In genomic region chr7:16845746-16846145, GRCh38 we compare ENCODE assay signal across 20 cellular contexts. TPM values are rescaled to one million over a fixed set of nuclear protein-coding genes. Genes with fewer than 3 reads are reported as not detected.
DNase-seq lines count a peak whose midpoint lies in the region; ATAC-seq, FAIRE-seq and TF ChIP-seq lines count a peak whose summit lies in the region.
"Had no signal": no experiment of that assay in that cellular context is flagged by ENCODE, and none has a peak within 500 bp of the region (broad histone marks: within the 10 kb centered on the region; RNA-seq: fewer than 3 reads in every experiment).

No MANE protein-coding gene starts in this region.

- H3K36me3 ChIP-seq in Caco-2 (ENCODE audit: control insufficient read depth, insufficient read depth, low read length): no peaks in the 10 kb centered on the region
- 0 out of 2 replicates have a peak, but pooled peaks cover 5% of the 10 kb centered on the region for H3K36me3 ChIP-seq in PC-9 (ENCODE audit: low read depth)
- no peaks in the 10 kb centered on the region for H3K36me3 ChIP-seq in kidney (ENCODE audit: control insufficient read depth in 1 of 2, insufficient read depth in 2 of 2, low read length in 2 of 2)

- H2AFZ ChIP-seq in PC-9: peak overlapping the region; percentile 36

- H4K20me1 ChIP-seq in PC-9 (ENCODE audit: insufficient read depth): no peaks in the 10 kb centered on the region

- H3K36me3 Mint-ChIP-seq in Caco-2 (ENCODE audit: insufficient read depth, unreplicated experiment): peaks cover 5% of the 10 kb centered on the region
- no peaks in the 10 kb centered on the region for H3K36me3 Mint-ChIP-seq in nephron progenitor cell (ENCODE audit: low read depth)

- H3K9me3 ChIP-seq in Caco-2 (no peaks in the 10 kb centered on the region), PC-9 (ENCODE audit: insufficient read depth, low read depth) (peaks cover 20% of the 10 kb centered on the region; the same call in 1 of the 2 replicates), kidney (ENCODE audit: control insufficient read depth in 1 of 2, low read length in 2 of 2) (no peaks in the 10 kb centered on the region)

- POLR2A ChIA-PET in Caco-2 (lab: Charles Lee): no interaction called here
- POLR2A ChIA-PET in PC-9 (lab: Charles Lee; ENCODE audit: unreplicated experiment): no interaction called here

- H3K4me1 Mint-ChIP-seq in Caco-2 (ENCODE audit: low read depth, unreplicated experiment) (peaks cover 34% of the 10 kb centered on the region), nephron progenitor cell (peaks cover 27% of the 10 kb centered on the region)

- BruUV-seq in Caco-2 (replicated peaks; lab: Mats Ljungman, UMichigan): no TSS peak
- no TSS peak for BruUV-seq in PC-9 (replicated peaks; lab: Mats Ljungman, UMichigan)

- H3K4me1 ChIP-seq in Caco-2 (peaks cover 48% of the 10 kb centered on the region), PC-9 (replicated peaks; ENCODE audit: insufficient read depth) (peaks cover 53% of the 10 kb centered on the region), kidney (ENCODE audit: control insufficient read depth in 1 of 2, insufficient read depth in 1 of 2, low read depth in 1 of 2, low read length in 2 of 2) (no peaks in the 10 kb centered on the region)

- no peak overlapping the region for H3K9ac ChIP-seq in kidney (ENCODE audit: low read length in 2 of 2)

- FAIRE-seq in colon (lab: Jason Lieb, UNC): peak; percentile 66
- peak; percentile 62 for FAIRE-seq in kidney (lab: Jason Lieb, UNC)
- FAIRE-seq: GM12878 had no signal

- peaks cover 36% of the 10 kb centered on the region for H3F3A ChIP-seq in PC-9 (ENCODE audit: insufficient read depth, low read depth)

- CTCF ChIA-PET in Caco-2 (lab: Charles Lee): interaction anchor here (2.5 kb wide), 1 partner anchor 45 kb away, joined by 8 read pairs; no protein-coding TSS in a partner anchor
- CTCF ChIA-PET in PC-9 (lab: Charles Lee): no interaction called here

- no peak for ATAC-seq in HG02870 (IDR thresholded peaks at IDR 0.05; ENCODE audit: unreplicated experiment)
- ATAC-seq: GM12878, HCT116 had no signal

- TF ChIP-seq CTCF in Caco-2 (IDR thresholded peaks at IDR 0.05; ENCODE audit: insufficient read depth in 1 of 2, low read depth in 1 of 2, low read length in 1 of 2, severe bottlenecking in 1 of 2, unreplicated experiment in 1 of 2) (no peak), PC-9 (conservative IDR thresholded peaks at IDR 0.05) (no peak), kidney (IDR thresholded peaks at IDR 0.05; ENCODE audit: borderline replicate concordance, extremely low read depth, insufficient read depth) (no peak), nephron progenitor cell (IDR thresholded peaks at IDR 0.05) (no peak)

- H3K79me2 ChIP-seq in PC-9 (ENCODE audit: low read depth): no peaks in the 10 kb centered on the region

- H3K9me2 ChIP-seq in PC-9 (ENCODE audit: insufficient read depth): no peaks in the 10 kb centered on the region

- no peaks in the 10 kb centered on the region for H3K27me3 Mint-ChIP-seq in Caco-2 (ENCODE audit: insufficient read depth, unreplicated experiment)
- peaks cover 3% of the 10 kb centered on the region for H3K27me3 Mint-ChIP-seq in nephron progenitor cell (ENCODE audit: low read depth, poor library complexity)

- H3K27ac ChIP-seq in PC-9 (peak overlapping the region; percentile 87), kidney (ENCODE audit: low read depth in 2 of 2, low read length in 2 of 2) (no peak overlapping the region)
- H3K27ac ChIP-seq: C4-2B, HL-60 had no signal

- H3K27ac Mint-ChIP-seq in Caco-2 (ENCODE audit: unreplicated experiment) (peak overlapping the region; percentile 86), nephron progenitor cell (no peak overlapping the region)
- H3K27ac Mint-ChIP-seq: CD4-positive, alpha-beta T cell had no signal

- H3K4me3 ChIP-seq in Caco-2 (ENCODE audit: low read depth, low read length): no peak overlapping the region
- H3K4me3 ChIP-seq in PC-9: peak overlapping the region; percentile 39
- H3K4me3 ChIP-seq in kidney (ENCODE audit: low read length in 2 of 2): no peak overlapping the region
- H3K4me3 ChIP-seq: GM12878 had no signal

- peak overlapping the region; percentile 64 for H3K4me3 Mint-ChIP-seq in Caco-2 (ENCODE audit: unreplicated experiment)
- no peak overlapping the region for H3K4me3 Mint-ChIP-seq in nephron progenitor cell
- H3K4me3 Mint-ChIP-seq: CD4-positive, alpha-beta T cell had no signal

- intact Hi-C loops in Caco-2 (cut with micrococcal nuclease; ENCODE audit: unreplicated experiment): loop anchor here (2.0 to 5.0 kb wide), 3 partner anchors 37 to 91 kb away; partner anchors contain the start of gene AGR3
- intact Hi-C loops in PC-9 (cut with micrococcal nuclease; ENCODE audit: unreplicated experiment): loop anchor here (2.0 to 5.0 kb wide), 2 partner anchors 93 to 137 kb away; partner anchors contain the start of gene TSPAN13
- intact Hi-C loops in kidney (cut with DNase I): no loop called here

- peak overlapping the region; percentile 68 for H3K4me2 ChIP-seq in PC-9

- no peak for DNase-seq in Caco-2
- DNase-seq in PC-9: no peak
- DNase-seq in kidney: no peak
- no peak for DNase-seq in NCI-H2081 (lab: John Stamatoyannopoulos, UW)
- no peak for DNase-seq in AML-193 (lab: John Stamatoyannopoulos, UW)
- no peak for DNase-seq in nephron progenitor cell
- DNase-seq: ACHN; CD4-positive, alpha-beta T cell; DMS79 treated with DMSO at 0.1 percent for 48 hours; GOT3; H7 had no signal

- H3K27me3 ChIP-seq in Caco-2 (replicated peaks; ENCODE audit: control insufficient read depth, insufficient read depth, low read length) (no peaks in the 10 kb centered on the region), PC-9 (ENCODE audit: insufficient read depth, low read depth) (no peaks in the 10 kb centered on the region)

- H3K9me3 Mint-ChIP-seq in Caco-2 (ENCODE audit: unreplicated experiment) (peaks cover 22% of the 10 kb centered on the region), nephron progenitor cell (no peaks in the 10 kb centered on the region)
- H3K9me3 Mint-ChIP-seq: CD4-positive, alpha-beta T cell had no signal

RNA-seq across cellular contexts. Expression of gene AGR3, which starts 36.0 kb away (rescaled TPM):
- total RNA-seq in Caco-2 (2022): 1.2 and 3.1 TPM in 2 replicates
- 0.57 and 0.63 TPM in 2 replicates for total RNA-seq in PC-9 (2021)
- 20.3 TPM for total RNA-seq in kidney
- 1.7 TPM for polyA plus RNA-seq in kidney (ENCODE audit: insufficient read depth, low read depth, low replicate concordance)
- total RNA-seq: A172; CD4-positive, alpha-beta T cell; GM12878; H7; HT1080 had no signal
- polyA plus RNA-seq: BJ, GM12878 had no signal

RNA-seq across cellular contexts. Expression of gene AGR2, which starts 40.9 kb away (rescaled TPM):
- total RNA-seq in Caco-2 (2022) (343 and 467 TPM in 2 replicates), PC-9 (2021) (34.2 and 76.1 TPM in 2 replicates), kidney (164 TPM)
- 15.1 TPM for polyA plus RNA-seq in kidney (ENCODE audit: insufficient read depth, low read depth, low replicate concordance)
- total RNA-seq: A172; CD4-positive, alpha-beta T cell; H7; HT1080 had no signal
- polyA plus RNA-seq: BJ, GM12878 had no signal
